In the genomic region with DNA sequence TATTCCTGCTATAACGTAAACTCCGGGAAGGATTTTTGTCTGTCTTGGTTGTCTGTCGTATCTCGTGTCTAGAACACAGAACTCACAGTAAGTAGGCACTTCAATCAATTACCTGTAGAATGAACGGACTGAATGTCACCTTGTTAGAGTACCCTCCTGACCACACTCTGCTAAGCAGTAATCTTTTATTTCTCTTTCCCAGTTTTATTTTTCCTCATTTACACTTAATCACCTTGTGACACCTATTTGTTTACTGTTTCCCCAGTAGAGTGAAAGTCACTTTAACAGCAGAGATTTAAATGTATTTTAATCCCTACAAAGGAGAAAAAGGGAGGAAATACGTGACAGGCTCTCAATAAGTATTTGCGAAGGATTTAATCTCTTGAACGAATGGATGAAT, we compare ENCODE assay signal across 8 cellular contexts. TPM values are rescaled to one million over a fixed set of nuclear protein-coding genes. Genes with fewer than 3 reads are reported as not detected.
DNase-seq lines count a peak whose midpoint lies in the region; ATAC-seq and TF ChIP-seq lines count a peak whose summit lies in the region.

No MANE protein-coding gene starts in this region.

- peaks cover 5% of the 10 kb centered on the region for H3K79me1 ChIP-seq in trophoblast cell (ENCODE audit: low read length)

- no peak overlapping the region for H4K91ac ChIP-seq in trophoblast cell (ENCODE audit: low read depth, low read length)

- no peak overlapping the region for H3K4ac ChIP-seq in trophoblast cell (ENCODE audit: low read depth, low read length)

- no peak for TF ChIP-seq CTCF in DOHH2 (IDR thresholded peaks at IDR 0.05; ENCODE audit: low read depth, low read length, poor library complexity, severe bottlenecking)
- no peak for TF ChIP-seq CTCF in endodermal cell (conservative IDR thresholded peaks at IDR 0.05)

- no peak overlapping the region for H2BK120ac ChIP-seq in trophoblast cell (ENCODE audit: insufficient read depth, low read length, poor library complexity)

- H2BK5ac ChIP-seq in trophoblast cell (ENCODE audit: low read depth, low read length, poor library complexity) = no peak overlapping the region

- H4K12ac ChIP-seq in trophoblast cell (ENCODE audit: low read depth, low read length) = no peak overlapping the region

- H3K79me2 ChIP-seq in DOHH2 (ENCODE audit: control insufficient read depth, low read length) (no peaks in the 10 kb centered on the region), trophoblast cell (ENCODE audit: control insufficient read depth, insufficient read depth, low read length, poor library complexity) (peaks cover 4% of the 10 kb centered on the region)

- no peaks in the 10 kb centered on the region for H3K9me3 ChIP-seq in DOHH2 (ENCODE audit: control insufficient read depth, insufficient read depth, low read length)
- H3K9me3 ChIP-seq in endodermal cell (ENCODE audit: control insufficient read depth, low read length) = no peaks in the 10 kb centered on the region
- H3K9me3 ChIP-seq in trophoblast cell (ENCODE audit: insufficient read depth, low read depth, low read length) = no peaks in the 10 kb centered on the region

- no peak overlapping the region for H4K8ac ChIP-seq in trophoblast cell (ENCODE audit: low read depth, low read length)

- H3F3A ChIP-seq in DOHH2 (ENCODE audit: control insufficient read depth, insufficient read depth) = peaks cover 3% of the 10 kb centered on the region; the same call in 1 of the 2 replicates

- no peak overlapping the region for H3K14ac ChIP-seq in trophoblast cell (ENCODE audit: low read length)

- peaks cover 12% of the 10 kb centered on the region for H3K4me1 Mint-ChIP-seq in endodermal cell

- no peak overlapping the region for H3K23ac ChIP-seq in trophoblast cell (ENCODE audit: low read length)

- WGBS in endodermal cell (ENCODE audit: insufficient coverage in 1 of 2, insufficient read length in 1 of 2), 2 experiments = 52 to 56% methylated on average over 8 of the region's 8 CpGs
- no CpG with 5 or more reads among the region's 8 CpGs for WGBS in trophoblast cell (ENCODE audit: extremely low coverage, insufficient coverage, insufficient read length)

- H3K27me3 Mint-ChIP-seq in endodermal cell (ENCODE audit: insufficient read depth) = peaks cover 9% of the 10 kb centered on the region

- no peak overlapping the region for H3K18ac ChIP-seq in trophoblast cell (ENCODE audit: low read length)

- peak overlapping the region; percentile 96 for H3K4me2 ChIP-seq in DOHH2 (ENCODE audit: low read length)
- peak overlapping the region; percentile 77 for H3K4me2 ChIP-seq in trophoblast cell (ENCODE audit: low read length)

- peak; percentile 35 for DNase-seq in NCI-H748 (lab: John Stamatoyannopoulos, UW; ENCODE audit: unreplicated experiment)
- DNase-seq in endodermal cell = no peak
- DNase-seq in trophoblast cell = no peak
- DNase-seq in MV-4-11 (lab: John Stamatoyannopoulos, UW) = no peak

- H3K27me3 ChIP-seq in DOHH2 (ENCODE audit: control insufficient read depth, low read length) = peaks cover 17% of the 10 kb centered on the region
- H3K27me3 ChIP-seq in endodermal cell (ENCODE audit: control insufficient read depth, insufficient read depth, low read length, poor library complexity, severe bottlenecking) = peaks cover 7% of the 10 kb centered on the region
- no peaks in the 10 kb centered on the region for H3K27me3 ChIP-seq in trophoblast cell (ENCODE audit: insufficient read depth, low read length)

- no peak overlapping the region for H2AK5ac ChIP-seq in trophoblast cell (ENCODE audit: low read length)

- H3K9me3 Mint-ChIP-seq in endodermal cell = peaks cover 4% of the 10 kb centered on the region

- H3K36me3 ChIP-seq in DOHH2 (ENCODE audit: control insufficient read depth, low read length) (no peaks in the 10 kb centered on the region; the same call in 1 of the 2 replicates), endodermal cell (ENCODE audit: control insufficient read depth, insufficient read depth, low read length) (peaks cover 5% of the 10 kb centered on the region), trophoblast cell (ENCODE audit: control insufficient read depth in 1 of 2, insufficient read depth in 2 of 2, low read length in 2 of 2) (no peaks in the 10 kb centered on the region)

- peaks cover 18% of the 10 kb centered on the region for H3K4me1 ChIP-seq in DOHH2 (ENCODE audit: control insufficient read depth, low read length)
- H3K4me1 ChIP-seq in endodermal cell (ENCODE audit: control insufficient read depth, insufficient read depth, low read length) = no peaks in the 10 kb centered on the region
- no peaks in the 10 kb centered on the region for H3K4me1 ChIP-seq in trophoblast cell (ENCODE audit: control insufficient read depth in 1 of 2, insufficient read depth in 2 of 2, low read length in 2 of 2)

- H4K20me1 ChIP-seq in DOHH2 (ENCODE audit: control insufficient read depth, insufficient read depth, low read depth, low read length) = 0 out of 2 replicates have a peak, but pooled peaks cover 4% of the 10 kb centered on the region

- peak overlapping the region; percentile 33 for H3K27ac Mint-ChIP-seq in endodermal cell

- peak overlapping the region; percentile 28 for H2AFZ ChIP-seq in trophoblast cell (ENCODE audit: insufficient read depth, low read length, poor library complexity)

- H3K4me3 ChIP-seq in DOHH2 (ENCODE audit: low read length) (peak overlapping the region; percentile 86), endodermal cell (ENCODE audit: low read length) (peak overlapping the region; percentile 98), trophoblast cell (ENCODE audit: low read depth, low read length) (no peak overlapping the region)

- no peak overlapping the region for H3K27ac ChIP-seq in DOHH2 (ENCODE audit: low read depth, low read length)
- no peak overlapping the region for H3K27ac ChIP-seq in endodermal cell (ENCODE audit: low read depth, low read length)
- H3K27ac ChIP-seq in trophoblast cell (ENCODE audit: low read depth, low read length) = no peak overlapping the region

- peaks cover 12% of the 10 kb centered on the region for H3K36me3 Mint-ChIP-seq in endodermal cell (ENCODE audit: low read depth)

- peak overlapping the region; percentile 91 for H3K9ac ChIP-seq in endodermal cell (ENCODE audit: extremely low read depth, low read length, poor library complexity, severe bottlenecking)
- H3K9ac ChIP-seq in trophoblast cell (ENCODE audit: low read length) = no peak overlapping the region

- no peak overlapping the region for H2BK12ac ChIP-seq in trophoblast cell (ENCODE audit: low read length)

- H3K9me2 ChIP-seq in DOHH2 (replicated peaks; ENCODE audit: control insufficient read depth, low read length) = no peaks in the 10 kb centered on the region

- ATAC-seq in GM19328 (IDR thresholded peaks at IDR 0.05; ENCODE audit: unreplicated experiment) (no peak), HG02763 (IDR thresholded peaks at IDR 0.05; ENCODE audit: unreplicated experiment) (no peak), HG02852 (IDR thresholded peaks at IDR 0.05; ENCODE audit: unreplicated experiment) (no peak)

- peak overlapping the region; percentile 84 for H3K4me3 Mint-ChIP-seq in endodermal cell

RNA-seq across cellular contexts. Expression of gene EPB41L5, which starts 0.5 kb away (rescaled TPM):
- 10 to 100 TPM; 44.9 to 51.0 TPM for total RNA-seq in endodermal cell
- 30.2 TPM for polyA plus RNA-seq in endodermal cell (2013, experiment 1 of 2)
- 32.9 TPM for polyA plus RNA-seq in endodermal cell (2013, experiment 2 of 2)
- 12.3 and 14.2 TPM in 2 replicates for polyA plus RNA-seq in trophoblast cell (2013)
